21 cellular contexts compared by ENCODE assay signal in genomic region chr3:152346740-152347139, GRCh38.
"Had no signal": no experiment of that assay in that cellular context is flagged by ENCODE, and none has a peak within 500 bp of the region (broad histone marks: within the 10 kb centered on the region; RNA-seq: fewer than 3 reads in every experiment).

No MANE protein-coding gene starts in this region.

- H3K4me2 ChIP-seq: PC-9 had no signal

- ATAC-seq: activated CD4-positive, alpha-beta T cell treated with anti-CD3 and anti-CD28 coated beads for 36 hours; activated CD8-positive, alpha-beta T cell treated with anti-CD3 and anti-CD28 coated beads, Interleukin-2, amount 10 ng/mL, durations not matched to agents 7 days and 5 days; activated T-helper 17 cell treated with anti-CD3 and anti-CD28 coated beads, Interleukin-2, amount 50 U/mL, for 72 hours had no signal

- H3K4me3 ChIP-seq: cardiac muscle cell, PC-9 had no signal

- H3K27ac ChIP-seq: brain microvascular endothelial cell, cardiac muscle cell, PC-9 had no signal

- H3K36me3 ChIP-seq: cardiac muscle cell had no signal

- DNase-seq: activated CD4-positive, alpha-beta T cell treated with anti-CD3 and anti-CD28 coated beads for 36 hours; activated CD4-positive, alpha-beta T cell treated with anti-CD3 and anti-CD28 coated beads, Interleukin-2, amount 50 U/mL, for 4 hours; activated CD4-positive, CD25-positive, alpha-beta regulatory T cell; activated CD8-positive, alpha-beta T cell treated with anti-CD3 and anti-CD28 coated beads, Interleukin-2, amount 10 ng/mL, durations not matched to agents 7 days and 5 days; activated gamma-delta T cell treated with Interleukin-2 at 50 U/mL for 16 hours; activated naive CD4-positive, alpha-beta T cell treated with anti-CD3 and anti-CD28 coated beads, Interleukin-2, amount 10 ng/mL, durations not matched to agents 7 days and 5 days; activated naive CD8-positive, alpha-beta T cell treated with anti-CD3 and anti-CD28 coated beads for 36 hours; activated T-cell treated with anti-CD3 and anti-CD28 coated beads, Interleukin-2, amount 50 U/mL, for 48 hours; brain microvascular endothelial cell; Karpas-422; NCI-H1105; NCI-H1436 treated with DMSO at 0.1 percent for 48 hours; NCI-H187; NCI-H2081; NCI-H510A treated with DMSO at 0.1 percent for 48 hours; NCI-H69; PC-9; SHP77 treated with DMSO at 0.1 percent for 48 hours; T-helper 9 cell had no signal

- H2AFZ ChIP-seq: PC-9 had no signal

- H3K27me3 ChIP-seq: brain microvascular endothelial cell, cardiac muscle cell had no signal
